21 cellular contexts compared by ENCODE assay signal in genomic region chr11:106061936-106062591, GRCh38.
DNase-seq lines count a peak whose midpoint lies in the region; ATAC-seq and TF ChIP-seq lines count a peak whose summit lies in the region.
"Had no signal": no experiment of that assay in that cellular context is flagged by ENCODE, and none has a peak within 500 bp of the region (broad histone marks: within the 10 kb centered on the region; RNA-seq: fewer than 3 reads in every experiment).

No MANE protein-coding gene starts in this region.

- H4K20me1 ChIP-seq in MM.1S (ENCODE audit: insufficient read depth, low read length), result no peaks in the 10 kb centered on the region

- H3K9me2 ChIP-seq in MM.1S (replicated peaks; ENCODE audit: insufficient read depth, low read length), result no peaks in the 10 kb centered on the region

- H3K9me3 Mint-ChIP-seq in stimulated activated naive CD8-positive, alpha-beta T cell treated with anti-CD3 and anti-CD28 coated beads, Interleukin-15, Interleukin-2, amounts not matched to agents 100 ng/mL and 50 ng/mL, for 24 hours, result peaks cover 4% of the 10 kb centered on the region

- H3K9ac ChIP-seq in MM.1S (ENCODE audit: low read length), result no peak overlapping the region

- H3K9me3 ChIP-seq in MM.1S (replicated peaks; ENCODE audit: insufficient read depth, low read length), result no peaks in the 10 kb centered on the region
- H3K9me3 ChIP-seq: esophagus squamous epithelium, ovary, SJCRH30 had no signal

- H3K4me3 ChIP-seq in MM.1S (ENCODE audit: low read length), result no peak overlapping the region
- H3K4me3 ChIP-seq: esophagus squamous epithelium, ovary, SJCRH30 had no signal

- peaks cover 10% of the 10 kb centered on the region for H3K36me3 Mint-ChIP-seq in stimulated activated naive CD8-positive, alpha-beta T cell treated with anti-CD3 and anti-CD28 coated beads, Interleukin-15, Interleukin-2, amounts not matched to agents 100 ng/mL and 50 ng/mL, for 24 hours (ENCODE audit: low read depth)

- peaks cover 6% of the 10 kb centered on the region for H3F3A ChIP-seq in MM.1S (ENCODE audit: insufficient read depth, low read length)

- no peak for DNase-seq in stimulated activated naive CD8-positive, alpha-beta T cell treated with anti-CD3 and anti-CD28 coated beads, Interleukin-15, Interleukin-2, amounts not matched to agents 100 U/mL and 50 U/mL, for 24 hours
- DNase-seq in MM.1S (peak; percentile 23), COLO829 (ENCODE audit: low spot score) (no peak)
- no peak for DNase-seq in stimulated activated CD4-positive, alpha-beta T cell treated with anti-CD3 and anti-CD28 coated beads, Interleukin-2, amount 100 ng/mL, for 24 hours
- DNase-seq: activated CD4-positive, alpha-beta T cell treated with anti-CD3 and anti-CD28 coated beads for 4 hours; activated T-cell treated with anti-CD3 and anti-CD28 coated beads, Interleukin-2, amount 50 U/mL, for 48 hours; amygdala; caudate nucleus; esophagus squamous epithelium; left ventricle myocardium superior; NCI-H1092 treated with DMSO at 0.1 percent for 48 hours; NCI-H2107; NCI-H524 treated with DMSO at 0.1 percent for 48 hours; ovary; PC-3; SJCRH30; stimulated activated CD4-positive, alpha-beta T cell treated with anti-CD3 and anti-CD28 coated beads, Interleukin-4, amount 100 ng/mL, for 1 hour had no signal

- H3K4me3 Mint-ChIP-seq in stimulated activated naive CD8-positive, alpha-beta T cell treated with anti-CD3 and anti-CD28 coated beads, Interleukin-15, Interleukin-2, amounts not matched to agents 100 ng/mL and 50 ng/mL, for 24 hours, result no peak overlapping the region

- TF ChIP-seq CTCF in MM.1S (IDR thresholded peaks at IDR 0.05; ENCODE audit: low read length), result no peak

- peaks cover 15% of the 10 kb centered on the region for H3K4me1 Mint-ChIP-seq in stimulated activated naive CD8-positive, alpha-beta T cell treated with anti-CD3 and anti-CD28 coated beads, Interleukin-15, Interleukin-2, amounts not matched to agents 100 ng/mL and 50 ng/mL, for 24 hours (ENCODE audit: low read depth)

- no peak for ATAC-seq in stimulated activated naive CD8-positive, alpha-beta T cell treated with anti-CD3 and anti-CD28 coated beads, Interleukin-15, Interleukin-2, amounts not matched to agents 100 U/mL and 50 U/mL, for 24 hours
- peak; percentile 57 for ATAC-seq in GM21717 (IDR thresholded peaks at IDR 0.05; ENCODE audit: unreplicated experiment)
- ATAC-seq in GM21423 (IDR thresholded peaks at IDR 0.05; ENCODE audit: unreplicated experiment), result no peak
- ATAC-seq in GM18519 (IDR thresholded peaks at IDR 0.05; ENCODE audit: low FRiP score, unreplicated experiment), result no peak
- ATAC-seq: left ventricle myocardium superior, PC-3 had no signal

- H3K4me2 ChIP-seq in MM.1S (ENCODE audit: low read depth, low read length), result no peak overlapping the region

- H3K27ac Mint-ChIP-seq in stimulated activated naive CD8-positive, alpha-beta T cell treated with anti-CD3 and anti-CD28 coated beads, Interleukin-15, Interleukin-2, amounts not matched to agents 100 ng/mL and 50 ng/mL, for 24 hours, result peak overlapping the region; percentile 59

- H3K36me3 ChIP-seq in MM.1S (replicated peaks; ENCODE audit: insufficient read depth, low read length), result no peaks in the 10 kb centered on the region
- H3K36me3 ChIP-seq: ovary, SJCRH30 had no signal

- H3K4me1 ChIP-seq in MM.1S (ENCODE audit: low read length), result peaks cover 11% of the 10 kb centered on the region; the same call in 1 of the 2 replicates
- H3K4me1 ChIP-seq: esophagus squamous epithelium, SJCRH30 had no signal

- H3K79me2 ChIP-seq in MM.1S (ENCODE audit: low read length), result no peaks in the 10 kb centered on the region

- no peak overlapping the region for H3K27ac ChIP-seq in MM.1S (ENCODE audit: low read length)
- H3K27ac ChIP-seq: esophagus squamous epithelium, ovary, SJCRH30 had no signal

- H3K27me3 ChIP-seq in MM.1S (replicated peaks; ENCODE audit: insufficient read depth, low read length), result no peaks in the 10 kb centered on the region
- H3K27me3 ChIP-seq: esophagus squamous epithelium, ovary, SJCRH30 had no signal

- H3K27me3 Mint-ChIP-seq in stimulated activated naive CD8-positive, alpha-beta T cell treated with anti-CD3 and anti-CD28 coated beads, Interleukin-15, Interleukin-2, amounts not matched to agents 100 ng/mL and 50 ng/mL, for 24 hours, result no peaks in the 10 kb centered on the region

- no peak overlapping the region for H2AFZ ChIP-seq in MM.1S (ENCODE audit: low read length)
